In the genomic region with DNA sequence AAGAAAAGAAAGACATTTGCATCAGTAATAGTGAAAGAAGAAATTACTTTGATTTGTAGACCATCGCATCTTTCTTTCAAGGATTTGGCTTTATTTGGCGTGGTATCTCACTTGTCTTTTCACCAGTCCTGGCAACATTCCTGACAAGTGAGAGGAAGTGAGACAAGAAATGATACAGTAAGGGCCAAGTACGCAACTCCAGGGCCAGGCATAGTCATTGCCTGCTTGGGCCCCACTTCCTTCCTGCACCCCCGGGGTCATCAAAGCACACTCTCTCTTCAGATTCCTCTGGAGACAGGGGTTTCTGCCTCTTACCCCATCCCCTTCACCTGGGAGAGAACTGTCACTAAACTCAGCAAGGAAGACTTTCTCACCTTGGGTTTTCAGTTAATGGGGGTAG, we compare ENCODE assay signal across 10 cellular contexts. TPM values are rescaled to one million over a fixed set of nuclear protein-coding genes. Genes with fewer than 3 reads are reported as not detected.
A peak's percentile ranks its signal among the peaks of the same experiment; 100 is the strongest.
DNase-seq lines count a peak whose midpoint lies in the region; ATAC-seq and TF ChIP-seq lines count a peak whose summit lies in the region.
"Had no signal": no experiment of that assay in that cellular context is flagged by ENCODE, and none has a peak within 500 bp of the region (broad histone marks: within the 10 kb centered on the region; RNA-seq: fewer than 3 reads in every experiment).

No MANE protein-coding gene starts in this region.

- no peaks in the 10 kb centered on the region for H3K9me3 ChIP-seq in endodermal cell (ENCODE audit: control insufficient read depth, low read length)

- ATAC-seq in activated naive CD8-positive, alpha-beta T cell treated with anti-CD3 and anti-CD28 coated beads, Interleukin-2, amount 50 U/mL, for 24 hours = no peak

- H3K4me3 Mint-ChIP-seq in activated naive CD8-positive, alpha-beta T cell = no peak overlapping the region
- no peak overlapping the region for H3K4me3 Mint-ChIP-seq in activated naive CD8-positive, alpha-beta T cell treated with anti-CD3 and anti-CD28 coated beads, Interleukin-2, amount 50 U/mL, for 24 hours
- no peak overlapping the region for H3K4me3 Mint-ChIP-seq in endodermal cell
- H3K4me3 Mint-ChIP-seq: mesothelial cell of epicardium had no signal

- no peaks in the 10 kb centered on the region for H3K27me3 ChIP-seq in endodermal cell (ENCODE audit: control insufficient read depth, insufficient read depth, low read length, poor library complexity, severe bottlenecking)

- 89 to 100% methylated on average over 2 to 4 of the region's 4 CpGs for WGBS in endodermal cell (ENCODE audit: insufficient coverage in 1 of 2, insufficient read length in 1 of 2), 2 experiments

- H3K9me3 Mint-ChIP-seq in activated naive CD8-positive, alpha-beta T cell (ENCODE audit: low read depth) = no peaks in the 10 kb centered on the region
- H3K9me3 Mint-ChIP-seq in activated naive CD8-positive, alpha-beta T cell treated with anti-CD3 and anti-CD28 coated beads, Interleukin-2, amount 50 U/mL, for 24 hours = no peaks in the 10 kb centered on the region
- no peaks in the 10 kb centered on the region for H3K9me3 Mint-ChIP-seq in endodermal cell
- H3K9me3 Mint-ChIP-seq: mesothelial cell of epicardium had no signal

- TF ChIP-seq CTCF in endodermal cell (conservative IDR thresholded peaks at IDR 0.05) = no peak

- peaks cover 14% of the 10 kb centered on the region for H3K36me3 Mint-ChIP-seq in activated naive CD8-positive, alpha-beta T cell
- peaks cover 14% of the 10 kb centered on the region for H3K36me3 Mint-ChIP-seq in activated naive CD8-positive, alpha-beta T cell treated with anti-CD3 and anti-CD28 coated beads, Interleukin-2, amount 50 U/mL, for 24 hours (ENCODE audit: low read depth)
- H3K36me3 Mint-ChIP-seq in endodermal cell (ENCODE audit: low read depth) = no peaks in the 10 kb centered on the region

- no peak overlapping the region for H3K9ac ChIP-seq in endodermal cell (ENCODE audit: extremely low read depth, low read length, poor library complexity, severe bottlenecking)

- H3K36me3 ChIP-seq in endodermal cell (ENCODE audit: control insufficient read depth, insufficient read depth, low read length) = no peaks in the 10 kb centered on the region

- no peak for DNase-seq in activated naive CD8-positive, alpha-beta T cell treated with anti-CD3 and anti-CD28 coated beads, Interleukin-2, amount 50 U/mL, for 24 hours
- DNase-seq in NOMO-1 (lab: John Stamatoyannopoulos, UW; ENCODE audit: unreplicated experiment in 2 of 2) (peak; percentile 10 to 36), endodermal cell (peak; percentile 51), pulmonary artery endothelial cell (ENCODE audit: low read depth, low spot score) (peak; percentile 35), KG1 (lab: John Stamatoyannopoulos, UW) (no peak), NCI-H82 (lab: John Stamatoyannopoulos, UW) (no peak), iPS-NIHi11 (ENCODE audit: low spot score) (no peak)
- DNase-seq: NCI-H1105 had no signal

- H3K4me3 ChIP-seq in endodermal cell (ENCODE audit: low read length) = no peak overlapping the region

- H3K27me3 Mint-ChIP-seq in activated naive CD8-positive, alpha-beta T cell = no peaks in the 10 kb centered on the region
- no peaks in the 10 kb centered on the region for H3K27me3 Mint-ChIP-seq in activated naive CD8-positive, alpha-beta T cell treated with anti-CD3 and anti-CD28 coated beads, Interleukin-2, amount 50 U/mL, for 24 hours
- H3K27me3 Mint-ChIP-seq in endodermal cell (ENCODE audit: insufficient read depth) = no peaks in the 10 kb centered on the region

- no peak overlapping the region for H3K27ac ChIP-seq in endodermal cell (ENCODE audit: low read depth, low read length)

- H3K4me1 Mint-ChIP-seq in activated naive CD8-positive, alpha-beta T cell (ENCODE audit: low read depth) = peaks cover 18% of the 10 kb centered on the region
- peaks cover 13% of the 10 kb centered on the region for H3K4me1 Mint-ChIP-seq in activated naive CD8-positive, alpha-beta T cell treated with anti-CD3 and anti-CD28 coated beads, Interleukin-2, amount 50 U/mL, for 24 hours
- peaks cover 12% of the 10 kb centered on the region for H3K4me1 Mint-ChIP-seq in endodermal cell

- peak overlapping the region; percentile 74 for H3K27ac Mint-ChIP-seq in activated naive CD8-positive, alpha-beta T cell
- no peak overlapping the region for H3K27ac Mint-ChIP-seq in activated naive CD8-positive, alpha-beta T cell treated with anti-CD3 and anti-CD28 coated beads, Interleukin-2, amount 50 U/mL, for 24 hours
- H3K27ac Mint-ChIP-seq in endodermal cell = peak overlapping the region; percentile 28
- H3K27ac Mint-ChIP-seq: mesothelial cell of epicardium had no signal

- peaks cover 3% of the 10 kb centered on the region for H3K4me1 ChIP-seq in endodermal cell (ENCODE audit: control insufficient read depth, insufficient read depth, low read length)

RNA-seq across cellular contexts. Expression of a gene that starts 55.1 kb away (rescaled TPM):
- 10 to 100 TPM in 1 of 2 donors, 1 to 10 TPM in 1; 6.4 to 12.0 TPM for total RNA-seq in endodermal cell
- polyA plus RNA-seq in endodermal cell (2013, experiment 1 of 2) = 58.8 TPM
- polyA plus RNA-seq in endodermal cell (2013, experiment 2 of 2) = 54.4 TPM
- 46.2 and 79.4 TPM in 2 replicates for total RNA-seq in pulmonary artery endothelial cell

Comparison
In these comparisons a context has a peak if more than half of its experiments do, and no peak if none do; other contexts are left out.
1. DNase-seq: peak in NOMO-1 (2 of 2), endodermal cell (single experiment) and pulmonary artery endothelial cell (single experiment); none in activated naive CD8-positive, alpha-beta T cell treated with anti-CD3 and anti-CD28 coated beads, Interleukin-2, amount 50 U/mL, for 24 hours (single experiment), KG1 (single experiment), NCI-H82 (single experiment) and iPS-NIHi11 (single experiment).